ENCODE assay signal across 34 cellular contexts in the genomic region with DNA sequence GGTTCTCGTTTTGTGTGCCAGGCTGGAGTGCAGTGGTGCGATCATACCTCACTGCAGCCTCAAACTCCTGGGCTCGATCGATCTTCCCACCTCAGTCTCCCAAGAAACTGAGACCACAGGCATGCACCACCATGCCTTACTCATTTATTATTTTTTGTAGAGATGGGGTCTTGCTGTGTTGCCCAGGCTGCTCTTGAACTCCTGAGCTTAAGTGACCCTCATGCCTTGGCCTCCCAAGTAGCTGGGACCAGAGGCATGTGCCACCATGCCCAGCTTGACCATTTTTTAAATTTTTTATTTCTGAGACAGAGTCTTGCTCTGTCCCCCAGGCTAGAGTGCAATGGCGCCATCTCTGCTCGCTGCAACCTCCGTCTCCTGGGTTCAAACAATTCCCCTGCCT. TPM values are rescaled to one million over a fixed set of nuclear protein-coding genes. Genes with fewer than 3 reads are reported as not detected.
"Had no signal": no experiment of that assay in that cellular context is flagged by ENCODE, and none has a peak within 500 bp of the region (broad histone marks: within the 10 kb centered on the region; RNA-seq: fewer than 3 reads in every experiment).

No MANE protein-coding gene starts in this region.

- H3K9me3 ChIP-seq: esophagus squamous epithelium, gastroesophageal sphincter had no signal

- FAIRE-seq: astrocyte, bronchial epithelial cell, endometrium, endothelial cell of umbilical vein had no signal

- H3K27ac Mint-ChIP-seq: activated B cell treated with CpG ODN at 0.5 μM for 24 hours; activated CD8-positive, alpha-beta T cell treated with anti-CD3 and anti-CD28 coated beads for 36 hours; activated naive CD8-positive, alpha-beta T cell; activated T-helper 17 cell treated with anti-CD3 and anti-CD28 coated beads, Interleukin-2, amount 50 U/mL, for 72 hours; T-helper 17 cell; T-helper 2 cell treated with Interferon-gamma antibody and Interleukin-4, amounts not matched to agents 5 μg/mL and 100 μg/mL, for 36 hours had no signal

- DNase-seq: activated B cell treated with CpG ODN at 0.5 μM for 24 hours; activated CD4-positive, alpha-beta T cell treated with anti-CD3 and anti-CD28 coated beads for 48 hours; activated CD4-positive, alpha-beta T cell treated with anti-CD3 and anti-CD28 coated beads, Interleukin-2, amount 50 U/mL, for 1 hour; activated CD4-positive, alpha-beta T cell treated with anti-CD3 and anti-CD28 coated beads, Interleukin-2, amount 50 U/mL, for 48 hours; activated CD8-positive, alpha-beta memory T cell treated with anti-CD3 and anti-CD28 coated beads for 24 hours; activated CD8-positive, alpha-beta T cell treated with anti-CD3 and anti-CD28 coated beads for 36 hours; activated effector memory CD4-positive, alpha-beta T cell treated with Interleukin-2 at 50 U/mL for 16 hours; activated gamma-delta T cell treated with Interleukin-2 at 50 U/mL for 16 hours; activated naive CD4-positive, alpha-beta T cell treated with anti-CD3 and anti-CD28 coated beads, Interleukin-2, amount 50 U/mL, for 16 hours; activated naive CD4-positive, alpha-beta T cell treated with Interleukin-2 at 50 U/mL for 16 hours; activated T-cell treated with anti-CD3 and anti-CD28 coated beads, Interleukin-2, amount 50 U/mL, for 4 hours; amniotic stem cell; anterior cingulate cortex; brain microvascular endothelial cell; cortex of kidney; effector CD8-positive, alpha-beta T cell; esophagus squamous epithelium; foreskin melanocyte; T-helper 1 cell; T-helper 17 cell; T1000; WERI-Rb-1 had no signal

- H3K27me3 ChIP-seq: brain microvascular endothelial cell, esophagus squamous epithelium, gastroesophageal sphincter had no signal

- ATAC-seq: activated CD4-positive, CD25-positive, alpha-beta regulatory T cell treated with anti-CD3 and anti-CD28 coated beads, Interleukin-2, amount 50 U/mL, for 24 hours; activated CD8-positive, alpha-beta T cell treated with anti-CD3 and anti-CD28 coated beads for 36 hours; activated T-cell treated with anti-CD3 and anti-CD28 coated beads, Interleukin-2, amount 50 U/mL, for 4 hours; activated T-helper 17 cell treated with anti-CD3 and anti-CD28 coated beads, Interleukin-2, amount 50 U/mL, for 72 hours; gastroesophageal sphincter; T-helper 17 cell had no signal

- H3K4me3 Mint-ChIP-seq: activated B cell treated with CpG ODN at 0.5 μM for 24 hours; activated CD8-positive, alpha-beta T cell treated with anti-CD3 and anti-CD28 coated beads for 36 hours; activated naive CD8-positive, alpha-beta T cell; activated T-cell treated with anti-CD3 and anti-CD28 coated beads, Interleukin-2, amount 50 U/mL, for 4 hours; activated T-helper 17 cell treated with anti-CD3 and anti-CD28 coated beads, Interleukin-2, amount 50 U/mL, for 72 hours; central memory CD8-positive, alpha-beta T cell; T-helper 17 cell; T-helper 2 cell treated with Interferon-gamma antibody and Interleukin-4, amounts not matched to agents 5 μg/mL and 100 μg/mL, for 36 hours had no signal

- H3K27me3 Mint-ChIP-seq: activated B cell treated with CpG ODN at 0.5 μM for 24 hours; activated CD8-positive, alpha-beta T cell treated with anti-CD3 and anti-CD28 coated beads for 36 hours; activated naive CD8-positive, alpha-beta T cell; activated T-helper 17 cell treated with anti-CD3 and anti-CD28 coated beads, Interleukin-2, amount 50 U/mL, for 72 hours; central memory CD8-positive, alpha-beta T cell; T-helper 17 cell had no signal

- H3K4me1 Mint-ChIP-seq: activated B cell treated with CpG ODN at 0.5 μM for 24 hours; activated T-helper 17 cell treated with anti-CD3 and anti-CD28 coated beads, Interleukin-2, amount 50 U/mL, for 72 hours; central memory CD8-positive, alpha-beta T cell; T-helper 17 cell had no signal

- H3K9me3 Mint-ChIP-seq: activated B cell treated with CpG ODN at 0.5 μM for 24 hours; activated CD8-positive, alpha-beta T cell treated with anti-CD3 and anti-CD28 coated beads for 36 hours; activated T-cell treated with anti-CD3 and anti-CD28 coated beads, Interleukin-2, amount 50 U/mL, for 4 hours; activated T-helper 17 cell treated with anti-CD3 and anti-CD28 coated beads, Interleukin-2, amount 50 U/mL, for 72 hours; central memory CD8-positive, alpha-beta T cell; T-helper 2 cell treated with Interferon-gamma antibody and Interleukin-4, amounts not matched to agents 5 μg/mL and 100 μg/mL, for 36 hours had no signal

- H3K4me3 ChIP-seq: esophagus squamous epithelium, gastroesophageal sphincter had no signal

- H3K36me3 Mint-ChIP-seq: activated naive CD8-positive, alpha-beta T cell had no signal

- H3K36me3 ChIP-seq: brain microvascular endothelial cell, esophagus squamous epithelium, gastroesophageal sphincter, WERI-Rb-1 had no signal

- H3K27ac ChIP-seq: brain microvascular endothelial cell, epithelial cell of prostate, esophagus squamous epithelium, gastroesophageal sphincter, WERI-Rb-1 had no signal

RNA-seq across cellular contexts. Expression of gene GNA15, which starts 51.9 kb away (rescaled TPM):
- total RNA-seq: astrocyte, endothelial cell of umbilical vein, fibroblast of lung had no signal
- polyA plus RNA-seq: fibroblast of lung had no signal
